10 cellular contexts compared by ENCODE assay signal in genomic region chr3:23884481-23884880, GRCh38. TPM values are rescaled to one million over a fixed set of nuclear protein-coding genes. Genes with fewer than 3 reads are reported as not detected.
DNase-seq lines count a peak whose midpoint lies in the region; ATAC-seq, FAIRE-seq and TF ChIP-seq lines count a peak whose summit lies in the region.
"Had no signal": no experiment of that assay in that cellular context is flagged by ENCODE, and none has a peak within 500 bp of the region (broad histone marks: within the 10 kb centered on the region; RNA-seq: fewer than 3 reads in every experiment).

No MANE protein-coding gene starts in this region.

- TF ChIP-seq CTCF in A549 (IDR thresholded peaks at IDR 0.05) = no peak
- peak; percentile 57 for TF ChIP-seq CTCF in HFFc6 (IDR thresholded peaks at IDR 0.05)
- peak in 2 of 6 experiments; percentile 9 to 32 for TF ChIP-seq CTCF in esophagus squamous epithelium (IDR thresholded peaks at IDR 0.05)

- H3K4me2 ChIP-seq in A549 = no peak overlapping the region

- CTCF ChIA-PET in A549 (lab: Yijun Ruan, JAX) = interaction anchor here (0.6 to 1.2 kb wide), 2 partner anchors 51 to 141 kb away, joined by 3 read pairs; no protein-coding TSS in a partner anchor

- TF ChIP-seq EP300 in A549 (IDR thresholded peaks at IDR 0.05) = no peak

- no peaks in the 10 kb centered on the region; the same call in 1 of the 2 replicates for H3K27me3 Mint-ChIP-seq in HFFc6 (ENCODE audit: insufficient read depth)
- no peaks in the 10 kb centered on the region for H3K27me3 Mint-ChIP-seq in activated T-helper 17 cell treated with anti-CD3 and anti-CD28 coated beads, Interleukin-2, amount 50 U/mL, for 72 hours

- H3K9me3 Mint-ChIP-seq in HFFc6 = no peaks in the 10 kb centered on the region
- H3K9me3 Mint-ChIP-seq in activated T-helper 17 cell treated with anti-CD3 and anti-CD28 coated beads, Interleukin-2, amount 50 U/mL, for 72 hours = no peaks in the 10 kb centered on the region
- H3K9me3 Mint-ChIP-seq: immature natural killer cell had no signal

- peaks cover 19% of the 10 kb centered on the region for H3K4me1 Mint-ChIP-seq in HFFc6 (ENCODE audit: low read depth)
- peaks cover 2% of the 10 kb centered on the region for H3K4me1 Mint-ChIP-seq in activated T-helper 17 cell treated with anti-CD3 and anti-CD28 coated beads, Interleukin-2, amount 50 U/mL, for 72 hours

- H3K9me3 ChIP-seq in A549 (no peaks in the 10 kb centered on the region), esophagus squamous epithelium (no peaks in the 10 kb centered on the region)

- FAIRE-seq in A549 (lab: Jason Lieb, UNC) (no peak), frontal cortex (lab: Jason Lieb, UNC) (no peak)

- peak; percentile 81 to 82 for ATAC-seq in A549
- ATAC-seq in activated T-helper 17 cell treated with anti-CD3 and anti-CD28 coated beads, Interleukin-2, amount 50 U/mL, for 72 hours (replicated peaks) = no peak

- intact Hi-C loops in esophagus squamous epithelium (cut with DNase I) (no loop called here), posterior cingulate gyrus (cut with DNase I) (no loop called here)

- H3K36me3 ChIP-seq in esophagus squamous epithelium = peaks cover 0 to 20% (median 0%) of the 10 kb centered on the region in 3 donors

- DNase-seq in A549 (ENCODE audit: low read depth in 1 of 2, low spot score in 1 of 2) (peak in 1 of 2 experiments; percentile 38), HFFc6 (no peak), iPS-NIHi11 (ENCODE audit: low spot score) (peak; percentile 25), esophagus squamous epithelium (lab: John Stamatoyannopoulos, UW) (no peak), posterior cingulate gyrus (no peak), frontal cortex (ENCODE audit: low spot score in 2 of 2) (no peak)
- DNase-seq in activated CD8-positive, alpha-beta memory T cell treated with anti-CD3 and anti-CD28 coated beads, Interleukin-2, amount 50 U/mL, for 4 hours = no peak
- DNase-seq: immature natural killer cell, NCI-H1436 had no signal

- H3K4me3 Mint-ChIP-seq in HFFc6 = no peak overlapping the region
- H3K4me3 Mint-ChIP-seq in activated T-helper 17 cell treated with anti-CD3 and anti-CD28 coated beads, Interleukin-2, amount 50 U/mL, for 72 hours = no peak overlapping the region
- H3K4me3 Mint-ChIP-seq: immature natural killer cell had no signal

- TF ChIP-seq POLR2A in A549 (IDR thresholded peaks at IDR 0.05; ENCODE audit: low read length) = no peak
- TF ChIP-seq POLR2A in esophagus squamous epithelium (IDR thresholded peaks at IDR 0.05) = no peak

- H3K4me3 ChIP-seq in A549 (no peak overlapping the region), esophagus squamous epithelium (no peak overlapping the region)

- 0 out of 5 replicates have a peak, but pooled peaks of 1 of the 2 experiments have one; percentile 14 for TF ChIP-seq RAD21 in A549 (conservative IDR thresholded peaks at IDR 0.05 in 1 of 2, IDR thresholded peaks at IDR 0.05 in 1 of 2)

- H3K27me3 ChIP-seq in esophagus squamous epithelium = no peaks in the 10 kb centered on the region

- H3K4me1 ChIP-seq in A549 (peaks cover 12% of the 10 kb centered on the region; the same call in 2 of the 3 replicates), esophagus squamous epithelium (peaks cover 0 to 11% (median 0%) of the 10 kb centered on the region in 3 donors)

- no peak overlapping the region for H3K27ac Mint-ChIP-seq in HFFc6
- peak overlapping the region; percentile 17 for H3K27ac Mint-ChIP-seq in activated T-helper 17 cell treated with anti-CD3 and anti-CD28 coated beads, Interleukin-2, amount 50 U/mL, for 72 hours
- H3K27ac Mint-ChIP-seq: immature natural killer cell had no signal

- 90% methylated on average over 2 of the region's 2 CpGs for WGBS in A549 (ENCODE audit: missing lambda C conversion rate)
- WGBS in esophagus squamous epithelium, 2 donors = 81 to 84% methylated on average over 2 of the region's 2 CpGs

- POLR2A ChIA-PET in A549 (lab: Yijun Ruan, JAX) = no interaction called here

- H3K27ac ChIP-seq in A549 (no peak overlapping the region), esophagus squamous epithelium (no peak overlapping the region)

- H3K36me3 Mint-ChIP-seq in HFFc6 (ENCODE audit: low read depth) = peaks cover 13% of the 10 kb centered on the region
- H3K36me3 Mint-ChIP-seq in activated T-helper 17 cell treated with anti-CD3 and anti-CD28 coated beads, Interleukin-2, amount 50 U/mL, for 72 hours (ENCODE audit: low read depth) = peaks cover 5% of the 10 kb centered on the region
- H3K36me3 Mint-ChIP-seq: immature natural killer cell had no signal

TF ChIP-seq in A549, 52 proteins besides CTCF, POLR2A, EP300 and RAD21:
- TF ChIP-seq JUN (IDR thresholded peaks at IDR 0.05) (no peak), HOXA7 (CRISPR knock-in tag; IDR thresholded peaks at IDR 0.05) (no peak), KDM1A (IDR thresholded peaks at IDR 0.05; ENCODE audit: low read depth) (no peak), MAZ (IDR thresholded peaks at IDR 0.05; ENCODE audit: borderline replicate concordance, low read depth, low read length) (no peak), HES2 (IDR thresholded peaks at IDR 0.05) (no peak), POLR2AphosphoS2 (conservative IDR thresholded peaks at IDR 0.05; ENCODE audit: low read length) (no peak), E2F6 (IDR thresholded peaks at IDR 0.05; ENCODE audit: borderline replicate concordance, low read depth) (no peak), TFCP2L1 (CRISPR knock-in tag; IDR thresholded peaks at IDR 0.05) (no peak)

RNA-seq across cellular contexts. Expression of gene NKIRAS1, which starts 32.3 kb away (rescaled TPM):
- polyA plus RNA-seq in A549 (2011; rRNA removed) (12.2 and 16.8 TPM in 2 replicates), A549 (2017; fragmentation: RNase III; extraction: RNeasy Plus Mini Kit Qiagen cat#74134 plus additional on column Dnase treatment) (13.8 to 15.5 TPM (median 14.8 TPM) in 3 replicates)
- polyA plus RNA-seq in A549 (2012; cell fraction: cytosol; rRNA removed) = 3.3 and 3.7 TPM in 2 replicates
- 1.6 and 2.7 TPM in 2 replicates for polyA plus RNA-seq in A549 (2012; cell fraction: nucleus; rRNA removed)
- polyA minus RNA-seq in A549 (2011; rRNA and poly(A)+ RNA removed) = 4.0 and 4.2 TPM in 2 replicates
- total RNA-seq in HFFc6 (2021; fragmentation: NEBNext Ultra II Directional; extraction: Animal tissue kit (Norgen Biotek cat#: 25700)) = 10 to 100 TPM; 10.9 to 13.5 (median 11.6) TPM
- 1 to 10 TPM; 5.1 to 6.2 TPM for total RNA-seq in activated T-helper 17 cell treated with anti-CD3 and anti-CD28 coated beads, Interleukin-2, amount 50 U/mL, for 72 hours
- total RNA-seq in esophagus squamous epithelium (10 to 100 TPM in 1 of 4 donors, 1 to 10 TPM in 3; 5.9 to 11.1 (median 8.4) TPM), frontal cortex (45.7 TPM)

RNA-seq across cellular contexts. Expression of gene RPL15, which starts 32.5 kb away (rescaled TPM):
- 2,933 and 3,149 TPM in 2 replicates for polyA plus RNA-seq in A549 (2011; rRNA removed)
- 4,919 and 4,999 TPM in 2 replicates for polyA plus RNA-seq in A549 (2012; cell fraction: cytosol; rRNA removed)
- polyA plus RNA-seq in A549 (2012; cell fraction: nucleus; rRNA removed) = 2,649 and 2,666 TPM in 2 replicates
- 2,088 to 2,178 TPM (median 2,158 TPM) in 3 replicates for polyA plus RNA-seq in A549 (2017; fragmentation: RNase III; extraction: RNeasy Plus Mini Kit Qiagen cat#74134 plus additional on column Dnase treatment)
- 1,758 and 1,776 TPM in 2 replicates for polyA minus RNA-seq in A549 (2011; rRNA and poly(A)+ RNA removed)
- 1,000 to 10,000 TPM; 1,680 to 2,112 (median 1,953) TPM for total RNA-seq in HFFc6 (2021; fragmentation: NEBNext Ultra II Directional; extraction: Animal tissue kit (Norgen Biotek cat#: 25700))
- 1,000 to 10,000 TPM; 2,157 to 2,530 TPM for total RNA-seq in activated T-helper 17 cell treated with anti-CD3 and anti-CD28 coated beads, Interleukin-2, amount 50 U/mL, for 72 hours
- 1,000 to 10,000 TPM; 1,560 to 3,130 (median 2,166) TPM for total RNA-seq in esophagus squamous epithelium
- 2,462 TPM for total RNA-seq in frontal cortex
